In the genomic region with DNA sequence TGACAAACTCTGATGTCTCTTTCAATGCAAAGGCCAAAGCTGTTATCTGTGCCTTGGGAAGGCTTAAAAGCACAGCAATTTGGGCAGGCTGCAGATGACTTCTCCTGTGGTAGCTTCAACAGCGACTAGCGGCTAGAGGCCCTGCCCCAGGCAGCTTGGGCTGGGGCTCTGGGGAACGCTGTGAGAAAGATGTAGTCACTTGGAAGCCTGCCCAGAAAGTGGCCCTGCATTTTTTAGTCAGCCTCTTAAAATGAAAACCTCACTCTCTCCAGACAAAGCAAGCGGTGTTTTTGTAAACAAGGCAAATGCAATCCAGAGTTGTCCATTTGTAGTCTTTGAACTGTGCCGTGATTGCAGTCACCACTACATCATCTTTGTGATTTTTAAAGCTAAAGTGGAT, we compare ENCODE assay signal across 10 cellular contexts. TPM values are rescaled to one million over a fixed set of nuclear protein-coding genes. Genes with fewer than 3 reads are reported as not detected.
A peak's percentile ranks its signal among the peaks of the same experiment; 100 is the strongest.
DNase-seq lines count a peak whose midpoint lies in the region; ATAC-seq lines count a peak whose summit lies in the region.
"Had no signal": no experiment of that assay in that cellular context is flagged by ENCODE, and none has a peak within 500 bp of the region (broad histone marks: within the 10 kb centered on the region; RNA-seq: fewer than 3 reads in every experiment).

No MANE protein-coding gene starts in this region.

- no peaks in the 10 kb centered on the region for H3K4me1 Mint-ChIP-seq in activated CD4-positive, alpha-beta T cell treated with anti-CD3 and anti-CD28 coated beads, Interleukin-2, amount 10 ng/mL, durations not matched to agents 24 days and 14 days

- H3K27ac Mint-ChIP-seq in activated CD4-positive, alpha-beta T cell treated with anti-CD3 and anti-CD28 coated beads, Interleukin-2, amount 10 ng/mL, durations not matched to agents 24 days and 14 days = no peak overlapping the region
- H3K27ac Mint-ChIP-seq: effector memory CD8-positive, alpha-beta T cell had no signal

- ATAC-seq in HG02973 (IDR thresholded peaks at IDR 0.05; ENCODE audit: unreplicated experiment) (no peak), GM19351 (IDR thresholded peaks at IDR 0.05; ENCODE audit: unreplicated experiment) (no peak), HG02870 (IDR thresholded peaks at IDR 0.05; ENCODE audit: unreplicated experiment) (no peak)
- ATAC-seq: effector memory CD8-positive, alpha-beta T cell had no signal

- peak; percentile 23 for DNase-seq in AG08396 (ENCODE audit: low spot score)
- DNase-seq in GOT3 (lab: John Stamatoyannopoulos, UW) = peak; percentile 62
- DNase-seq in SW480 (ENCODE audit: low spot score) = peak; percentile 2
- DNase-seq in hypothalamus (lab: John Stamatoyannopoulos, UW) = peak in 37 of 51 donors; percentile 0 to 53 (median 20)
- no peak for DNase-seq in activated CD4-positive, alpha-beta T cell treated with anti-CD3 and anti-CD28 coated beads, Interleukin-2, amount 10 ng/mL, durations not matched to agents 24 days and 14 days
- DNase-seq: effector memory CD8-positive, alpha-beta T cell; Peyer's patch had no signal

- H3K4me3 Mint-ChIP-seq in activated CD4-positive, alpha-beta T cell treated with anti-CD3 and anti-CD28 coated beads, Interleukin-2, amount 10 ng/mL, durations not matched to agents 24 days and 14 days = no peak overlapping the region
- H3K4me3 Mint-ChIP-seq: effector memory CD8-positive, alpha-beta T cell had no signal

- no peaks in the 10 kb centered on the region for H3K36me3 Mint-ChIP-seq in activated CD4-positive, alpha-beta T cell treated with anti-CD3 and anti-CD28 coated beads, Interleukin-2, amount 10 ng/mL, durations not matched to agents 24 days and 14 days (ENCODE audit: low read depth)

- no peaks in the 10 kb centered on the region for H3K9me3 Mint-ChIP-seq in activated CD4-positive, alpha-beta T cell treated with anti-CD3 and anti-CD28 coated beads, Interleukin-2, amount 10 ng/mL, durations not matched to agents 24 days and 14 days
- H3K9me3 Mint-ChIP-seq: effector memory CD8-positive, alpha-beta T cell had no signal

- H3K27me3 Mint-ChIP-seq in activated CD4-positive, alpha-beta T cell treated with anti-CD3 and anti-CD28 coated beads, Interleukin-2, amount 10 ng/mL, durations not matched to agents 24 days and 14 days = peaks cover 1% of the 10 kb centered on the region

- intact Hi-C loops in activated CD4-positive, alpha-beta T cell treated with anti-CD3 and anti-CD28 coated beads, Interleukin-2, amount 10 ng/mL, durations not matched to agents 24 days and 14 days (cut with micrococcal nuclease) = no loop called here

RNA-seq across cellular contexts. Expression of gene PCYT1B, which starts 27.5 kb away (rescaled TPM):
- 0.05 and 0.14 TPM in 2 replicates for total RNA-seq in activated CD4-positive, alpha-beta T cell treated with anti-CD3 and anti-CD28 coated beads, Interleukin-2, amount 10 ng/mL, durations not matched to agents 24 days and 14 days
- total RNA-seq: Peyer's patch had no signal
